ENCODE assay signal across 8 cellular contexts in genomic region chr15:82750831-82751181, GRCh38. TPM values are rescaled to one million over a fixed set of nuclear protein-coding genes. Genes with fewer than 3 reads are reported as not detected.
DNase-seq lines count a peak whose midpoint lies in the region; ATAC-seq and TF ChIP-seq lines count a peak whose summit lies in the region.

No MANE protein-coding gene starts in this region.

- H3K27me3 Mint-ChIP-seq in endodermal cell (ENCODE audit: insufficient read depth) (no peaks in the 10 kb centered on the region), naive B cell (no peaks in the 10 kb centered on the region)

- no peaks in the 10 kb centered on the region for H3K4me1 ChIP-seq in endodermal cell (ENCODE audit: control insufficient read depth, insufficient read depth, low read length)

- H3K9ac ChIP-seq in endodermal cell (ENCODE audit: extremely low read depth, low read length, poor library complexity, severe bottlenecking) = peak overlapping the region; percentile 65

- TF ChIP-seq CTCF in RWPE1 (conservative IDR thresholded peaks at IDR 0.05; ENCODE audit: low read depth) = no peak
- no peak for TF ChIP-seq CTCF in endodermal cell (conservative IDR thresholded peaks at IDR 0.05)

- no peaks in the 10 kb centered on the region for H3K9me3 ChIP-seq in endodermal cell (ENCODE audit: control insufficient read depth, low read length)

- H3K4me3 Mint-ChIP-seq in endodermal cell (peak overlapping the region; percentile 94), naive B cell (peak overlapping the region; percentile 91 to 100 (median 100))

- peaks cover 31% of the 10 kb centered on the region for H3K36me3 ChIP-seq in endodermal cell (ENCODE audit: control insufficient read depth, insufficient read depth, low read length)

- no peaks in the 10 kb centered on the region for H3K27me3 ChIP-seq in endodermal cell (ENCODE audit: control insufficient read depth, insufficient read depth, low read length, poor library complexity, severe bottlenecking)

- WGBS in endodermal cell (ENCODE audit: insufficient coverage in 1 of 2, insufficient read length in 1 of 2), 2 experiments = 4 to 7% methylated on average over 7 to 8 of the region's 8 CpGs

- CTCF ChIA-PET in RWPE1 (lab: Yijun Ruan, JAX) = no interaction called here

- H3K9me3 Mint-ChIP-seq in endodermal cell (no peaks in the 10 kb centered on the region), naive B cell (peaks cover 0 to 1% (median 0%) of the 10 kb centered on the region in 7 donors)

- POLR2A ChIA-PET in RWPE1 (lab: Yijun Ruan, JAX; ENCODE audit: low non-redundant PET) = interaction anchor here (0.6 to 1.7 kb wide), 6 partner anchors 9 to 249 kb away, joined by 3 to 5 read pairs (median 4); partner anchors contain the start of gene RPS17

- DNase-seq in activated naive CD4-positive, alpha-beta T cell treated with Interleukin-2 at 50 U/mL for 16 hours = peak; percentile 9
- DNase-seq in activated naive CD4-positive, alpha-beta T cell (lab: John Stamatoyannopoulos, UW) = no peak
- peak; percentile 42 for DNase-seq in RWPE1 (ENCODE audit: low spot score)
- DNase-seq in endodermal cell = no peak
- DNase-seq in naive B cell = peak; percentile 2
- DNase-seq in NCI-H2196 (lab: John Stamatoyannopoulos, UW; ENCODE audit: unreplicated experiment) = no peak
- no peak for DNase-seq in NCI-H2227 (lab: John Stamatoyannopoulos, UW; ENCODE audit: unreplicated experiment)

- peaks cover 30% of the 10 kb centered on the region for H3K36me3 Mint-ChIP-seq in endodermal cell (ENCODE audit: low read depth)
- peaks cover 17 to 27% of the 10 kb centered on the region in 2 donors for H3K36me3 Mint-ChIP-seq in naive B cell

- H3K27ac Mint-ChIP-seq in endodermal cell = peak overlapping the region; percentile 84
- peak overlapping the region; percentile 87 to 97 (median 95) for H3K27ac Mint-ChIP-seq in naive B cell

- H3K4me1 Mint-ChIP-seq in endodermal cell (peaks cover 11% of the 10 kb centered on the region), naive B cell (peaks cover 37 to 55% (median 47%) of the 10 kb centered on the region in 3 donors)

- H3K27ac ChIP-seq in RWPE1 (peak overlapping the region; percentile 84), endodermal cell (ENCODE audit: low read depth, low read length) (no peak overlapping the region)

- peak overlapping the region; percentile 86 for H3K4me3 ChIP-seq in endodermal cell (ENCODE audit: low read length)

- peak; percentile 22 for ATAC-seq in HG02884 (IDR thresholded peaks at IDR 0.05; ENCODE audit: unreplicated experiment)
- peak; percentile 39 to 56 for ATAC-seq in naive B cell (ENCODE audit: low read depth in 2 of 2)

RNA-seq across cellular contexts. Expression of gene AP3B2, which starts 41.1 kb away (rescaled TPM):
- 10 to 100 TPM; 22.4 to 24.4 TPM for total RNA-seq in endodermal cell
- polyA plus RNA-seq in endodermal cell (2013, experiment 1 of 2) = 11.0 TPM
- 9.0 TPM for polyA plus RNA-seq in endodermal cell (2013, experiment 2 of 2)
- polyA plus RNA-seq in naive B cell (ENCODE audit: low read depth in 6 of 6) = under 1 TPM in 1 of 6 donors, not detected in 5; 0.30 TPM

RNA-seq across cellular contexts. Expression of gene FSD2, which starts 55.1 kb away (rescaled TPM):
- not detected for total RNA-seq in endodermal cell
- polyA plus RNA-seq in endodermal cell (2013, experiment 1 of 2) = not detected
- polyA plus RNA-seq in endodermal cell (2013, experiment 2 of 2) = not detected
- under 1 TPM in 1 of 6 donors, not detected in 5; 0.05 TPM for polyA plus RNA-seq in naive B cell (ENCODE audit: low read depth in 6 of 6)

RNA-seq across cellular contexts. Expression of gene WHAMM, which starts 58.6 kb away (rescaled TPM):
- total RNA-seq in endodermal cell = 1 to 10 TPM; 3.7 to 4.4 TPM
- 3.3 TPM for polyA plus RNA-seq in endodermal cell (2013, experiment 1 of 2)
- polyA plus RNA-seq in endodermal cell (2013, experiment 2 of 2) = 4.1 TPM
- 1 to 10 TPM; 2.2 to 7.3 (median 5.1) TPM for polyA plus RNA-seq in naive B cell (ENCODE audit: low read depth in 6 of 6)

Comparison
In these comparisons a context has a peak if more than half of its experiments do, and no peak if none do; other contexts are left out.
1. DNase-seq: peak in activated naive CD4-positive, alpha-beta T cell treated with Interleukin-2 at 50 U/mL for 16 hours (single experiment), RWPE1 (single experiment) and naive B cell (single experiment); none in activated naive CD4-positive, alpha-beta T cell (0 of 4), endodermal cell (single experiment), NCI-H2196 (single experiment) and NCI-H2227 (single experiment).